32 cellular contexts compared by ENCODE assay signal in genomic region chr18:66729459-66730239, GRCh38.
A peak's percentile ranks its signal among the peaks of the same experiment; 100 is the strongest.
DNase-seq lines count a peak whose midpoint lies in the region; ATAC-seq and TF ChIP-seq lines count a peak whose summit lies in the region.
"Had no signal": no experiment of that assay in that cellular context is flagged by ENCODE, and none has a peak within 500 bp of the region (broad histone marks: within the 10 kb centered on the region; RNA-seq: fewer than 3 reads in every experiment).

No MANE protein-coding gene starts in this region.

- H3K36me3 ChIP-seq in breast epithelium (no peaks in the 10 kb centered on the region), stomach (no peaks in the 10 kb centered on the region)
- H3K36me3 ChIP-seq: brain microvascular endothelial cell, lower lobe of right lung, SJCRH30, WERI-Rb-1 had no signal

- ATAC-seq in natural killer cell treated with Interleukin-12 subunit alpha and Interleukin-12 subunit beta and Interleukin-15 and Interleukin-18, amount 100 ng/mL, for 72 hours = no peak
- ATAC-seq: activated CD8-positive, alpha-beta T cell treated with anti-CD3 and anti-CD28 coated beads, Interleukin-2, amount 10 ng/mL, durations not matched to agents 7 days and 5 days; activated T-helper 17 cell treated with anti-CD3 and anti-CD28 coated beads, Interleukin-2, amount 50 U/mL, for 72 hours; HCT116; lower lobe of right lung had no signal

- H3K27ac Mint-ChIP-seq in MCF 10A (ENCODE audit: low read depth, unreplicated experiment) = no peak overlapping the region
- H3K27ac Mint-ChIP-seq in natural killer cell treated with Interleukin-12 subunit alpha and Interleukin-12 subunit beta and Interleukin-15 and Interleukin-18, amount 100 ng/mL, for 72 hours = no peak overlapping the region
- H3K27ac Mint-ChIP-seq: activated CD8-positive, alpha-beta T cell treated with anti-CD3 and anti-CD28 coated beads, Interleukin-2, amount 10 ng/mL, durations not matched to agents 7 days and 5 days; activated naive CD4-positive, alpha-beta T cell treated with anti-CD3 and anti-CD28 coated beads, Interleukin-2, amount 10 ng/mL, durations not matched to agents 7 days and 5 days; activated T-helper 17 cell treated with anti-CD3 and anti-CD28 coated beads, Interleukin-2, amount 50 U/mL, for 72 hours; IgD-negative memory B cell; nephron progenitor cell had no signal

- TF ChIP-seq CTCF in breast epithelium (IDR thresholded peaks at IDR 0.05) (no peak), MCF 10A (IDR thresholded peaks at IDR 0.05; ENCODE audit: unreplicated experiment) (no peak), stomach (IDR thresholded peaks at IDR 0.05) (no peak)

- no peak for TF ChIP-seq POLR2A in breast epithelium (IDR thresholded peaks at IDR 0.05)
- TF ChIP-seq POLR2A in stomach (IDR thresholded peaks at IDR 0.05) = no peak

- no peaks in the 10 kb centered on the region for H3K36me3 Mint-ChIP-seq in MCF 10A (ENCODE audit: insufficient read depth, unreplicated experiment)
- H3K36me3 Mint-ChIP-seq in natural killer cell treated with Interleukin-12 subunit alpha and Interleukin-12 subunit beta and Interleukin-15 and Interleukin-18, amount 100 ng/mL, for 72 hours = no peaks in the 10 kb centered on the region
- H3K36me3 Mint-ChIP-seq: activated naive CD4-positive, alpha-beta T cell treated with anti-CD3 and anti-CD28 coated beads, Interleukin-2, amount 10 ng/mL, durations not matched to agents 7 days and 5 days; IgD-negative memory B cell had no signal

- POLR2A ChIA-PET in MCF 10A (lab: Yijun Ruan, JAX) = no interaction called here

- 59 to 75% (median 65%) methylated on average over 2 of the region's 2 CpGs for WGBS in stomach, 5 donors

- no peak overlapping the region for H3K4me3 Mint-ChIP-seq in MCF 10A (ENCODE audit: unreplicated experiment)
- H3K4me3 Mint-ChIP-seq in natural killer cell treated with Interleukin-12 subunit alpha and Interleukin-12 subunit beta and Interleukin-15 and Interleukin-18, amount 100 ng/mL, for 72 hours = no peak overlapping the region
- H3K4me3 Mint-ChIP-seq: activated CD8-positive, alpha-beta T cell treated with anti-CD3 and anti-CD28 coated beads, Interleukin-2, amount 10 ng/mL, durations not matched to agents 7 days and 5 days; activated naive CD4-positive, alpha-beta T cell treated with anti-CD3 and anti-CD28 coated beads, Interleukin-2, amount 10 ng/mL, durations not matched to agents 7 days and 5 days; activated T-helper 17 cell treated with anti-CD3 and anti-CD28 coated beads, Interleukin-2, amount 50 U/mL, for 72 hours; IgD-negative memory B cell; nephron progenitor cell had no signal

- H3K4me1 Mint-ChIP-seq in MCF 10A (ENCODE audit: insufficient read depth, unreplicated experiment) = no peaks in the 10 kb centered on the region
- no peaks in the 10 kb centered on the region for H3K4me1 Mint-ChIP-seq in natural killer cell treated with Interleukin-12 subunit alpha and Interleukin-12 subunit beta and Interleukin-15 and Interleukin-18, amount 100 ng/mL, for 72 hours (ENCODE audit: low read depth in 2 of 2)
- H3K4me1 Mint-ChIP-seq: activated naive CD4-positive, alpha-beta T cell treated with anti-CD3 and anti-CD28 coated beads, Interleukin-2, amount 10 ng/mL, durations not matched to agents 7 days and 5 days; activated T-helper 17 cell treated with anti-CD3 and anti-CD28 coated beads, Interleukin-2, amount 50 U/mL, for 72 hours; IgD-negative memory B cell; nephron progenitor cell had no signal

- H3K9me3 ChIP-seq in breast epithelium = no peaks in the 10 kb centered on the region
- H3K9me3 ChIP-seq in stomach = no peaks in the 10 kb centered on the region
- H3K9me3 ChIP-seq: Caco-2, lower lobe of right lung, SJCRH30 had no signal

- no peak for DNase-seq in breast epithelium (ENCODE audit: low spot score in 2 of 2)
- DNase-seq in MCF 10A (ENCODE audit: unreplicated experiment) = no peak
- DNase-seq in globus pallidus (ENCODE audit: low spot score) = peak; percentile 68
- DNase-seq in medulla oblongata (ENCODE audit: extremely low spot score) = peak; percentile 30
- no peak for DNase-seq in stomach
- DNase-seq in NCI-H1930 (lab: John Stamatoyannopoulos, UW) = no peak
- DNase-seq in natural killer cell treated with Interleukin-12 subunit alpha and Interleukin-12 subunit beta and Interleukin-15 and Interleukin-18, amount 100 ng/mL, for 72 hours (ENCODE audit: low spot score) = no peak
- DNase-seq: activated CD4-positive, alpha-beta T cell treated with anti-CD3 and anti-CD28 coated beads for 4 hours; activated CD8-positive, alpha-beta T cell treated with anti-CD3 and anti-CD28 coated beads, Interleukin-2, amount 10 ng/mL, durations not matched to agents 7 days and 5 days; activated naive CD4-positive, alpha-beta T cell treated with anti-CD3 and anti-CD28 coated beads, Interleukin-2, amount 10 ng/mL, durations not matched to agents 7 days and 5 days; brain microvascular endothelial cell; Caco-2; DMS79; effector CD4-positive, alpha-beta T cell; GDM1; lower lobe of right lung; NCI-H1092 treated with DMSO at 0.1 percent for 48 hours; NCI-H187; NCI-H2171; NCI-H82; nephron progenitor cell; SJCRH30; stimulated activated CD4-positive, alpha-beta T cell treated with anti-CD3 and anti-CD28 coated beads, Interleukin-4, amount 100 ng/mL, for 4 hours; T1000; WERI-Rb-1 had no signal

- H3K27me3 ChIP-seq in breast epithelium = no peaks in the 10 kb centered on the region
- H3K27me3 ChIP-seq in stomach = no peaks in the 10 kb centered on the region
- H3K27me3 ChIP-seq: brain microvascular endothelial cell, SJCRH30 had no signal

- BruUV-seq in MCF 10A (replicated peaks; lab: Mats Ljungman, UMichigan) = no TSS peak

- peaks cover 0 to 5% of the 10 kb centered on the region in 2 donors for H3K4me1 ChIP-seq in breast epithelium
- H3K4me1 ChIP-seq in stomach = no peaks in the 10 kb centered on the region
- H3K4me1 ChIP-seq: Caco-2, lower lobe of right lung, parathyroid adenoma, SJCRH30 had no signal

- H3K27ac ChIP-seq in breast epithelium = peak overlapping the region; percentile 33 to 66
- H3K27ac ChIP-seq in temporal lobe (ENCODE audit: low read depth, low read length) = peak overlapping the region; percentile 33
- no peak overlapping the region for H3K27ac ChIP-seq in stomach
- H3K27ac ChIP-seq: 22Rv1, brain microvascular endothelial cell, C4-2B, lower lobe of right lung, parathyroid adenoma, SJCRH30, WERI-Rb-1 had no signal

- intact Hi-C loops in breast epithelium (cut with DNase I; ENCODE audit: low total_unique reads) = no loop called here
- intact Hi-C loops in MCF 10A (cut with micrococcal nuclease) = no loop called here
- intact Hi-C loops in stomach (cut with DNase I; ENCODE audit: low total_unique reads) = no loop called here

- H3K4me3 ChIP-seq in breast epithelium (no peak overlapping the region), stomach (no peak overlapping the region)
- H3K4me3 ChIP-seq: lower lobe of right lung, SJCRH30 had no signal

- CTCF ChIA-PET in MCF 10A (lab: Yijun Ruan, JAX) = interaction anchor here (0.7 kb wide), 1 partner anchor 137 kb away, joined by 3 read pairs; no protein-coding TSS in a partner anchor

- no peaks in the 10 kb centered on the region for H3K9me3 Mint-ChIP-seq in MCF 10A (ENCODE audit: unreplicated experiment)
- peaks cover 6% of the 10 kb centered on the region for H3K9me3 Mint-ChIP-seq in natural killer cell treated with Interleukin-12 subunit alpha and Interleukin-12 subunit beta and Interleukin-15 and Interleukin-18, amount 100 ng/mL, for 72 hours
- H3K9me3 Mint-ChIP-seq: activated naive CD4-positive, alpha-beta T cell treated with anti-CD3 and anti-CD28 coated beads, Interleukin-2, amount 10 ng/mL, durations not matched to agents 7 days and 5 days; activated T-helper 17 cell treated with anti-CD3 and anti-CD28 coated beads, Interleukin-2, amount 50 U/mL, for 72 hours; nephron progenitor cell had no signal

- peaks cover 3% of the 10 kb centered on the region for H3K27me3 Mint-ChIP-seq in MCF 10A (ENCODE audit: insufficient read depth, unreplicated experiment)
- no peaks in the 10 kb centered on the region for H3K27me3 Mint-ChIP-seq in natural killer cell treated with Interleukin-12 subunit alpha and Interleukin-12 subunit beta and Interleukin-15 and Interleukin-18, amount 100 ng/mL, for 72 hours
- H3K27me3 Mint-ChIP-seq: activated naive CD4-positive, alpha-beta T cell treated with anti-CD3 and anti-CD28 coated beads, Interleukin-2, amount 10 ng/mL, durations not matched to agents 7 days and 5 days; activated T-helper 17 cell treated with anti-CD3 and anti-CD28 coated beads, Interleukin-2, amount 50 U/mL, for 72 hours; IgD-negative memory B cell had no signal

- no peak for TF ChIP-seq EP300 in stomach (IDR thresholded peaks at IDR 0.05)

Comparison
In these comparisons a context has a peak if more than half of its experiments do, and no peak if none do; other contexts are left out.
1. DNase-seq: peak in globus pallidus (single experiment) and medulla oblongata (single experiment); none in breast epithelium (0 of 2), MCF 10A (single experiment), stomach (single experiment), NCI-H1930 (0 of 2) and natural killer cell treated with Interleukin-12 subunit alpha and Interleukin-12 subunit beta and Interleukin-15 and Interleukin-18, amount 100 ng/mL, for 72 hours (single experiment).
2. H3K27ac ChIP-seq: peak in breast epithelium (2 of 2) and temporal lobe (single experiment); none in stomach (0 of 5).